Comparison of ENCODE assay signal across 21 cellular contexts in genomic region chr2:39390126-39390692, GRCh38.
"Had no signal": no experiment of that assay in that cellular context is flagged by ENCODE, and none has a peak within 500 bp of the region (broad histone marks: within the 10 kb centered on the region; RNA-seq: fewer than 3 reads in every experiment).

No MANE protein-coding gene starts in this region.

- DNase-seq: activated CD4-positive, CD25-positive, alpha-beta regulatory T cell treated with anti-CD3 and anti-CD28 coated beads, Interleukin-2, amount 50 U/mL, for 72 hours; activated gamma-delta T cell treated with Interleukin-2 at 50 U/mL for 16 hours; activated naive CD8-positive, alpha-beta T cell treated with anti-CD3 and anti-CD28 coated beads, Interleukin-2, amount 10 ng/mL, durations not matched to agents 7 days and 5 days; activated T-cell treated with anti-CD3 and anti-CD28 coated beads, Interleukin-2, amount 50 U/mL, for 72 hours; body of pancreas; caudate nucleus; effector memory CD8-positive, alpha-beta T cell; foreskin keratinocyte; glutamatergic neuron; hippocampal formation; islet precursor cell; left colon; lower lobe of right lung; naive thymus-derived CD8-positive, alpha-beta T cell; ovary; spleen; stimulated activated CD4-positive, alpha-beta T cell treated with anti-CD3 and anti-CD28 coated beads, Interleukin-4, amount 100 ng/mL, for 4 hours; stimulated activated naive B cell treated with anti-CD40 and anti-IgM and Interleukin-4, amounts not matched to agents 10 μg/mL and 1 μg/mL and 100 μg/mL, for 72 hours; thyroid gland had no signal

- H3K36me3 ChIP-seq: lower lobe of right lung, ovary, spleen, thyroid gland had no signal

- H3K4me3 Mint-ChIP-seq: activated naive CD8-positive, alpha-beta T cell treated with anti-CD3 and anti-CD28 coated beads, Interleukin-2, amount 10 ng/mL, durations not matched to agents 7 days and 5 days; activated T-cell treated with anti-CD3 and anti-CD28 coated beads, Interleukin-2, amount 50 U/mL, for 72 hours; effector memory CD8-positive, alpha-beta T cell; naive thymus-derived CD8-positive, alpha-beta T cell; stimulated activated naive B cell treated with anti-CD40 and anti-IgM and Interleukin-4, amounts not matched to agents 10 μg/mL and 1 μg/mL and 100 μg/mL, for 72 hours had no signal

- ATAC-seq: body of pancreas; effector memory CD8-positive, alpha-beta T cell; foreskin keratinocyte; left colon; lower lobe of right lung; naive thymus-derived CD8-positive, alpha-beta T cell; sciatic nerve; stimulated activated naive B cell treated with anti-CD40 and anti-IgM and Interleukin-4, amounts not matched to agents 10 μg/mL and 1 μg/mL and 100 μg/mL, for 72 hours had no signal

- H3K4me3 ChIP-seq: body of pancreas, lower lobe of right lung, ovary, spleen, thyroid gland had no signal

- H3K9me3 ChIP-seq: body of pancreas, lower lobe of right lung, ovary, thyroid gland had no signal

- H3K27ac ChIP-seq: body of pancreas, epithelial cell of prostate, foreskin keratinocyte, lower lobe of right lung, ovary, spleen, thyroid gland had no signal

- H3K4me1 ChIP-seq: foreskin keratinocyte had no signal

- H3K27me3 Mint-ChIP-seq: activated naive CD8-positive, alpha-beta T cell treated with anti-CD3 and anti-CD28 coated beads, Interleukin-2, amount 10 ng/mL, durations not matched to agents 7 days and 5 days; effector memory CD8-positive, alpha-beta T cell; naive thymus-derived CD8-positive, alpha-beta T cell; stimulated activated naive B cell treated with anti-CD40 and anti-IgM and Interleukin-4, amounts not matched to agents 10 μg/mL and 1 μg/mL and 100 μg/mL, for 72 hours had no signal

- H3K27ac Mint-ChIP-seq: activated naive CD8-positive, alpha-beta T cell treated with anti-CD3 and anti-CD28 coated beads, Interleukin-2, amount 10 ng/mL, durations not matched to agents 7 days and 5 days; stimulated activated naive B cell treated with anti-CD40 and anti-IgM and Interleukin-4, amounts not matched to agents 10 μg/mL and 1 μg/mL and 100 μg/mL, for 72 hours had no signal

- H3K9me3 Mint-ChIP-seq: effector memory CD8-positive, alpha-beta T cell had no signal

- H3K27me3 ChIP-seq: body of pancreas, foreskin keratinocyte, ovary, spleen, thyroid gland had no signal
